21 cellular contexts compared by ENCODE assay signal in genomic region chr13:103730407-103730806, GRCh38.
"Had no signal": no experiment of that assay in that cellular context is flagged by ENCODE, and none has a peak within 500 bp of the region (broad histone marks: within the 10 kb centered on the region; RNA-seq: fewer than 3 reads in every experiment).

No MANE protein-coding gene starts in this region.

- H3K36me3 Mint-ChIP-seq: activated naive CD8-positive, alpha-beta T cell treated with anti-CD3 and anti-CD28 coated beads, Interleukin-2, amount 10 ng/mL, durations not matched to agents 7 days and 5 days had no signal

- H3K9me3 Mint-ChIP-seq: activated CD8-positive, alpha-beta T cell treated with anti-CD3 and anti-CD28 coated beads for 36 hours; activated naive CD8-positive, alpha-beta T cell treated with anti-CD3 and anti-CD28 coated beads, Interleukin-2, amount 10 ng/mL, durations not matched to agents 7 days and 5 days had no signal

- H3K27ac Mint-ChIP-seq: activated CD4-positive, alpha-beta T cell treated with anti-CD3 and anti-CD28 coated beads for 36 hours; activated CD8-positive, alpha-beta T cell treated with anti-CD3 and anti-CD28 coated beads for 36 hours; activated naive CD8-positive, alpha-beta T cell treated with anti-CD3 and anti-CD28 coated beads, Interleukin-2, amount 10 ng/mL, durations not matched to agents 7 days and 5 days; activated T-cell treated with anti-CD3 and anti-CD28 coated beads, Interleukin-2, amount 50 U/mL, for 72 hours; activated T-helper 2 cell treated with anti-CD3 and anti-CD28 coated beads, Interferon-gamma antibody, Interleukin-2, Interleukin-4, amounts not matched to agents 10 μg/mL and 5 μg/mL and 100 μg/mL, durations not matched to agents 14 hours and 24 hours and 36 hours had no signal

- H3K27me3 Mint-ChIP-seq: activated CD4-positive, alpha-beta T cell treated with anti-CD3 and anti-CD28 coated beads for 36 hours; activated CD8-positive, alpha-beta T cell treated with anti-CD3 and anti-CD28 coated beads for 36 hours; activated naive CD8-positive, alpha-beta T cell treated with anti-CD3 and anti-CD28 coated beads, Interleukin-2, amount 10 ng/mL, durations not matched to agents 7 days and 5 days had no signal

- H3K4me1 Mint-ChIP-seq: activated CD4-positive, alpha-beta T cell treated with anti-CD3 and anti-CD28 coated beads for 36 hours; activated naive CD8-positive, alpha-beta T cell treated with anti-CD3 and anti-CD28 coated beads, Interleukin-2, amount 10 ng/mL, durations not matched to agents 7 days and 5 days had no signal

- ATAC-seq: activated CD4-positive, alpha-beta T cell treated with anti-CD3 and anti-CD28 coated beads for 36 hours; activated CD8-positive, alpha-beta T cell treated with anti-CD3 and anti-CD28 coated beads for 36 hours; activated T-cell treated with anti-CD3 and anti-CD28 coated beads, Interleukin-2, amount 50 U/mL, for 72 hours had no signal

- DNase-seq: activated CD4-positive, alpha-beta T cell treated with anti-CD3 and anti-CD28 coated beads for 36 hours; activated CD8-positive, alpha-beta memory T cell treated with anti-CD3 and anti-CD28 coated beads, Interleukin-2, amount 50 U/mL, for 4 hours; activated CD8-positive, alpha-beta T cell treated with anti-CD3 and anti-CD28 coated beads for 36 hours; activated naive CD4-positive, alpha-beta T cell treated with anti-CD3 and anti-CD28 coated beads, Interleukin-2, amount 50 U/mL, for 16 hours; activated naive CD8-positive, alpha-beta T cell treated with anti-CD3 and anti-CD28 coated beads, Interleukin-2, amount 10 ng/mL, durations not matched to agents 7 days and 5 days; activated T-cell treated with anti-CD3 and anti-CD28 coated beads, Interleukin-2, amount 50 U/mL, for 72 hours; adrenal gland; anterior cingulate cortex; caudate nucleus; Kasumi-1; KBM-7; NCI-H1105 treated with DMSO at 0.1 percent for 48 hours; NCI-H1436 treated with DMSO at 0.1 percent for 48 hours; NCI-H187; NCI-H2081; NCI-H510A treated with DMSO at 0.1 percent for 48 hours; NCI-H69; SIG-M5; T-helper 1 cell; WERI-Rb-1 had no signal

- H3K4me3 Mint-ChIP-seq: activated CD4-positive, alpha-beta T cell treated with anti-CD3 and anti-CD28 coated beads for 36 hours; activated CD8-positive, alpha-beta T cell treated with anti-CD3 and anti-CD28 coated beads for 36 hours; activated naive CD8-positive, alpha-beta T cell treated with anti-CD3 and anti-CD28 coated beads, Interleukin-2, amount 10 ng/mL, durations not matched to agents 7 days and 5 days; activated T-cell treated with anti-CD3 and anti-CD28 coated beads, Interleukin-2, amount 50 U/mL, for 72 hours had no signal
